ENCODE assay signal across 8 cellular contexts in the genomic region with DNA sequence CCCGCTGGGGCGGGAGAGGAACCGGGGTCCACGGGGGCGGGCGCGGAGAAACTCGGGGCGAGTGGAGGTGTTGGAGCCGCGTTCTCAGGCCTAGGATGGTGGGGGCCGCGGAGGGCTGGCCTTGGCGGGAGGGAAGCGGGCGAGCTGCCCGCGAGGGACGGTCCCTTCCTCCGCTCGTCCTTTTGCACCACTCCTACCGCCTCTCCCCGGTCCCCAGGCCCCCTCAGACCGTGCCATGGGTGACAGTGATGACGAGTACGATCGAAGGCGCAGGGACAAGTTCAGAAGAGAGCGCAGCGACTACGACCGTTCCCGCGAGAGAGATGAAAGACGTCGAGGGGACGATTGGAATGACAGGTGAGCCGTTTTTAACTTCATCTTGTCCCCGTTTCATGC. TPM values are rescaled to one million over a fixed set of nuclear protein-coding genes. Genes with fewer than 3 reads are reported as not detected.
DNase-seq lines count a peak whose midpoint lies in the region; ATAC-seq and TF ChIP-seq lines count a peak whose summit lies in the region.

No MANE protein-coding gene starts in this region.

- H3K9ac ChIP-seq in HCT116 (ENCODE audit: low read length), result peak overlapping the region; percentile 97
- H3K9ac ChIP-seq in stomach smooth muscle (ENCODE audit: low read length in 2 of 2), result peak overlapping the region; percentile 87 to 91

- BruUV-seq in HCT116 (replicated peaks; lab: Mats Ljungman, UMichigan) (TSS peak; percentile 59), MCF 10A (replicated peaks; lab: Mats Ljungman, UMichigan) (no TSS peak)

- CTCF ChIA-PET in HCT116 (lab: Charles Lee), result interaction anchor here (0.7 to 1.1 kb wide), 7 partner anchors 14 to 268 kb away, joined by 3 to 6 read pairs (median 4); partner anchors contain the start of genes POP7, SLC12A9 and UFSP1
- CTCF ChIA-PET in MCF 10A (lab: Yijun Ruan, JAX), result interaction anchor here (0.5 to 2.1 kb wide), 5 partner anchors 11 to 406 kb away, joined by 3 to 10 read pairs (median 3); partner anchors contain the start of genes POP7 and UFSP1

- peak overlapping the region; percentile 92 for H3K4me2 ChIP-seq in HCT116 (ENCODE audit: low read length)

- H3K27me3 Mint-ChIP-seq in MCF 10A (ENCODE audit: insufficient read depth, unreplicated experiment), result no peaks in the 10 kb centered on the region

- H3K27ac ChIP-seq in HCT116 (ENCODE audit: low read depth, low read length) (peak overlapping the region; percentile 84), layer of hippocampus (ENCODE audit: low read depth, low read length) (peak overlapping the region; percentile 98), stomach smooth muscle (ENCODE audit: low read length) (peak overlapping the region; percentile 95)

- peak overlapping the region; percentile 97 for H3K4me3 Mint-ChIP-seq in MCF 10A (ENCODE audit: unreplicated experiment)

- H3K4me1 Mint-ChIP-seq in MCF 10A (ENCODE audit: insufficient read depth, unreplicated experiment), result peaks cover 30% of the 10 kb centered on the region

- H3K9me3 ChIP-seq in HCT116 (ENCODE audit: control insufficient read depth in 1 of 2, insufficient read depth in 1 of 2, low read depth in 1 of 2, low read length in 2 of 2) (no peaks in the 10 kb centered on the region), stomach smooth muscle (ENCODE audit: control insufficient read depth in 2 of 2, low read length in 2 of 2) (no peaks in the 10 kb centered on the region)

- peaks cover 74% of the 10 kb centered on the region for H3K79me2 ChIP-seq in HCT116 (ENCODE audit: insufficient read depth, low read length)

- RAD21 ChIA-PET in HCT116 (lab: Charles Lee; ENCODE audit: low non-redundant PET in 1 of 2, low total read pairs in 2 of 2, uncharacterized antibody in 2 of 2, unreplicated experiment in 2 of 2), result interaction anchor here (0.8 to 1.1 kb wide), 2 partner anchors 14 to 48 kb away, joined by 3 to 4 read pairs; partner anchors contain the start of genes EPHB4 (in 1 of the 2) and UFSP1 (in 1 of the 2)

- peaks cover 12 to 24% of the 10 kb centered on the region in 2 experiments for H3K4me1 ChIP-seq in HCT116 (ENCODE audit: control insufficient read depth in 1 of 2, insufficient read depth in 2 of 2, low read length in 2 of 2)
- H3K4me1 ChIP-seq in stomach smooth muscle (ENCODE audit: control insufficient read depth, insufficient read depth, low read length), result peaks cover 19% of the 10 kb centered on the region

- TF ChIP-seq CTCF in HCT116 (IDR thresholded peaks at IDR 0.05 in 2 of 3, conservative IDR thresholded peaks at IDR 0.05 in 1 of 3; ENCODE audit: borderline replicate concordance in 1 of 3, insufficient read depth in 1 of 3, low read depth in 2 of 3, low read length in 2 of 3) (no peak), MCF 10A (IDR thresholded peaks at IDR 0.05; ENCODE audit: unreplicated experiment) (no peak)

- intact Hi-C loops in HCT116 (cut with micrococcal nuclease) (no loop called here), MCF 10A (cut with micrococcal nuclease) (no loop called here)

- H3K36me3 Mint-ChIP-seq in MCF 10A (ENCODE audit: insufficient read depth, unreplicated experiment), result peaks cover 94% of the 10 kb centered on the region

- TF ChIP-seq POLR2A in HCT116 (IDR thresholded peaks at IDR 0.05; ENCODE audit: borderline replicate concordance, extremely low read depth, insufficient read depth, insufficient read length), result no peak

- TF ChIP-seq RAD21 in HCT116 (IDR thresholded peaks at IDR 0.05; ENCODE audit: low read depth), result no peak

- no peaks in the 10 kb centered on the region for H3K9me2 ChIP-seq in HCT116 (ENCODE audit: insufficient read depth)

- no peak overlapping the region for H2AFZ ChIP-seq in HCT116 (ENCODE audit: low read depth, low read length, poor library complexity, severe bottlenecking)

- ATAC-seq in HCT116 (peak; percentile 24), GM18870 (IDR thresholded peaks at IDR 0.05; ENCODE audit: unreplicated experiment) (no peak)

- H3K27ac Mint-ChIP-seq in MCF 10A (ENCODE audit: low read depth, unreplicated experiment), result peak overlapping the region; percentile 98

- H3K9me3 Mint-ChIP-seq in MCF 10A (ENCODE audit: unreplicated experiment), result no peaks in the 10 kb centered on the region

- H3K4me3 ChIP-seq in HCT116 (replicated peaks in 1 of 2; ENCODE audit: low read depth in 1 of 2, low read length in 2 of 2) (peak overlapping the region; percentile 97 to 98), stomach smooth muscle (ENCODE audit: low read length in 2 of 2) (peak overlapping the region; percentile 75 to 94)

- H3K36me3 ChIP-seq in HCT116 (ENCODE audit: control insufficient read depth in 1 of 2, insufficient read depth in 2 of 2, low read length in 2 of 2), result peaks cover 25 to 58% of the 10 kb centered on the region in 2 experiments
- H3K36me3 ChIP-seq in stomach smooth muscle (ENCODE audit: control insufficient read depth in 2 of 2, insufficient read depth in 2 of 2, low read length in 2 of 2), result peaks cover 17 to 35% of the 10 kb centered on the region in 2 donors

- DNase-seq in DMS 273 (lab: John Stamatoyannopoulos, UW; ENCODE audit: unreplicated experiment), result peak; percentile 65
- DNase-seq in DMS 273 treated with DMSO at 0.1 percent for 48 hours (lab: John Stamatoyannopoulos, UW), result no peak
- no peak for DNase-seq in HCT116 (ENCODE audit: low read depth, low spot score)
- peak; percentile 50 for DNase-seq in NCI-H69 (lab: John Stamatoyannopoulos, UW)
- DNase-seq in MCF 10A (ENCODE audit: unreplicated experiment), result peak; percentile 25

- POLR2A ChIA-PET in HCT116 (lab: Charles Lee) (interaction anchor here (0.6 to 2.4 kb wide), 15 partner anchors 11 to 446 kb away, joined by 3 to 31 read pairs (median 3); partner anchors contain the start of genes EPHB4, POP7, SERPINE1 and UFSP1), MCF 10A (lab: Yijun Ruan, JAX) (interaction anchor here (0.6 to 7.2 kb wide), 27 partner anchors 8 to 846 kb away, joined by 3 to 157 read pairs (median 5); partner anchors contain the start of genes EPHB4, PLOD3, POP7 and SLC12A9)

- H4K20me1 ChIP-seq in HCT116 (ENCODE audit: insufficient read depth), result peaks cover 15% of the 10 kb centered on the region; the same call in 1 of the 2 replicates

- H3K27me3 ChIP-seq in HCT116 (ENCODE audit: insufficient read depth, low read length) (no peaks in the 10 kb centered on the region), layer of hippocampus (ENCODE audit: control insufficient read depth, insufficient read depth, low read length) (no peaks in the 10 kb centered on the region), stomach smooth muscle (ENCODE audit: control insufficient read depth in 1 of 2, insufficient read depth in 2 of 2, low read length in 2 of 2) (no peaks in the 10 kb centered on the region)

TF ChIP-seq in HCT116, 20 proteins besides CTCF, POLR2A, EP300 and RAD21:
- TF ChIP-seq ELF1 (IDR thresholded peaks at IDR 0.05; ENCODE audit: borderline replicate concordance, low read depth) (no peak), SIN3A (IDR thresholded peaks at IDR 0.05; ENCODE audit: low read depth) (no peak), EGR1 (IDR thresholded peaks at IDR 0.05; ENCODE audit: low read depth) (no peak), EZH2phosphoT487 (IDR thresholded peaks at IDR 0.05; ENCODE audit: borderline replicate concordance) (no peak), SRF (IDR thresholded peaks at IDR 0.05; ENCODE audit: low read depth) (no peak), EZH2 (IDR thresholded peaks at IDR 0.05) (no peak), ZNF274 (IDR thresholded peaks at IDR 0.05; ENCODE audit: low read depth, low read length) (no peak), YY1 (IDR thresholded peaks at IDR 0.05; ENCODE audit: extremely low read depth, insufficient replicate concordance, low read depth, low read length) (no peak), TCF7L2 (IDR thresholded peaks at IDR 0.05; ENCODE audit: borderline replicate concordance, extremely low read depth, insufficient read depth, insufficient read length) (no peak), CEBPB (IDR thresholded peaks at IDR 0.05; ENCODE audit: low read depth) (no peak), REST (IDR thresholded peaks at IDR 0.05; ENCODE audit: low read depth) (no peak), CBX3 (IDR thresholded peaks at IDR 0.05; ENCODE audit: low read depth) (no peak)

RNA-seq across cellular contexts. Expression of gene SRRT, which starts 0.5 kb away (rescaled TPM):
- total RNA-seq in HCT116 (2021; ENCODE audit: unreplicated experiment) (252 TPM), MCF 10A (2022) (111 and 142 TPM in 2 replicates)
- polyA plus RNA-seq in HCT116 (2012), result 143 and 146 TPM in 2 replicates

RNA-seq across cellular contexts. Expression of gene TRIP6, which starts 8.2 kb away (rescaled TPM):
- total RNA-seq in HCT116 (2021; ENCODE audit: unreplicated experiment) (102 TPM), MCF 10A (2022) (106 and 132 TPM in 2 replicates)
- polyA plus RNA-seq in HCT116 (2012), result 99.7 and 124 TPM in 2 replicates

RNA-seq across cellular contexts. Expression of gene UFSP1, which starts 14.2 kb away (rescaled TPM):
- 5.6 TPM for total RNA-seq in HCT116 (2021; ENCODE audit: unreplicated experiment)
- polyA plus RNA-seq in HCT116 (2012), result 2.4 and 3.1 TPM in 2 replicates
- 2.8 and 3.4 TPM in 2 replicates for total RNA-seq in MCF 10A (2022)

RNA-seq across cellular contexts. Expression of gene ACHE, which starts 20.3 kb away (rescaled TPM):
- total RNA-seq in HCT116 (2021; ENCODE audit: unreplicated experiment), result 1.8 TPM
- 0.57 and 0.86 TPM in 2 replicates for polyA plus RNA-seq in HCT116 (2012)
- 0.30 and 0.37 TPM in 2 replicates for total RNA-seq in MCF 10A (2022)

RNA-seq across cellular contexts. Expression of gene SLC12A9, which starts 22.8 kb away (rescaled TPM):
- 24.6 TPM for total RNA-seq in HCT116 (2021; ENCODE audit: unreplicated experiment)
- polyA plus RNA-seq in HCT116 (2012), result 14.7 and 15.4 TPM in 2 replicates
- 19.2 and 21.0 TPM in 2 replicates for total RNA-seq in MCF 10A (2022)

Comparison
In these comparisons a context has a peak if more than half of its experiments do, and no peak if none do; other contexts are left out.
1. DNase-seq: peak in DMS 273 (single experiment), NCI-H69 (single experiment) and MCF 10A (single experiment); none in DMS 273 treated with DMSO at 0.1 percent for 48 hours (single experiment) and HCT116 (single experiment).
2. Peak in every context shown above with its lines, with median percentiles within 50 percentile points of each other: H3K27ac ChIP-seq.